ENCODE assay signal across 10 cellular contexts in the genomic region with DNA sequence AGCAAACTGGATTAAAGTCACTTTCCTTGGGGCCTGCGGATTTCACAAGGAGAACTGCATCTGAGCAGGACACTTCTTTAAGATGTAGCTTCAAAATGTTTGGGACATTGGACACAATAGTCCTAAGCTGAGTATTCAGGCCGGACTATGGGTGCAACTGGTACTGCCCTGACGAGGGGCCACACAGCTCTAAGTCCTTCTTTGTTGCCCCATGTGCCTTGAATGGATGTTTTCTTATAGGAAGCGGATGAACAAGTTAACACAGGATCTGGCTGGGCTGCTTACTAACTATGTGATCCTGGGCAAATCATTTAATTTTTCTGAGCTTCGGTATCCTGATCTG.
DNase-seq lines count a peak whose midpoint lies in the region; ATAC-seq and TF ChIP-seq lines count a peak whose summit lies in the region.
"Had no signal": no experiment of that assay in that cellular context is flagged by ENCODE, and none has a peak within 500 bp of the region (broad histone marks: within the 10 kb centered on the region; RNA-seq: fewer than 3 reads in every experiment).

No MANE protein-coding gene starts in this region.

- H3K27ac Mint-ChIP-seq in activated CD4-positive, alpha-beta T cell treated with anti-CD3 and anti-CD28 coated beads for 36 hours: peak overlapping the region; percentile 44
- H3K27ac Mint-ChIP-seq in chondrocyte (ENCODE audit: unreplicated experiment): peak overlapping the region; percentile 61
- H3K27ac Mint-ChIP-seq: nephron had no signal

- WGBS in psoas muscle, 3 donors: 93 to 96% (median 94%) methylated on average over 5 of the region's 5 CpGs

- peaks cover 99% of the 10 kb centered on the region for H3F3A ChIP-seq in PC-9 (ENCODE audit: insufficient read depth, low read depth)

- DNase-seq in activated CD4-positive, alpha-beta T cell treated with anti-CD3 and anti-CD28 coated beads for 36 hours: no peak
- no peak for DNase-seq in activated CD4-positive, alpha-beta T cell treated with anti-CD3 and anti-CD28 coated beads for 1 hour
- DNase-seq in PC-9 (no peak), chondrocyte (ENCODE audit: low spot score) (no peak), psoas muscle (no peak), RWPE1 (ENCODE audit: low spot score) (no peak), NCI-H2107 (lab: John Stamatoyannopoulos, UW) (no peak), SIG-M5 (lab: John Stamatoyannopoulos, UW) (no peak)
- DNase-seq: NCI-H446 had no signal

- H3K4me2 ChIP-seq in PC-9: no peak overlapping the region

- no peak for ATAC-seq in activated CD4-positive, alpha-beta T cell treated with anti-CD3 and anti-CD28 coated beads for 36 hours
- ATAC-seq in psoas muscle: peak in 2 of 4 donors; percentile 3 to 5

- peaks cover 48% of the 10 kb centered on the region for H3K4me1 Mint-ChIP-seq in activated CD4-positive, alpha-beta T cell treated with anti-CD3 and anti-CD28 coated beads for 36 hours
- peaks cover 50% of the 10 kb centered on the region for H3K4me1 Mint-ChIP-seq in chondrocyte (ENCODE audit: low read depth)

- H3K79me2 ChIP-seq in PC-9 (ENCODE audit: low read depth): peaks cover 93% of the 10 kb centered on the region

- H3K36me3 ChIP-seq in PC-9 (ENCODE audit: low read depth): peaks cover 95% of the 10 kb centered on the region
- peaks cover 10 to 88% of the 10 kb centered on the region in 2 donors for H3K36me3 ChIP-seq in psoas muscle (ENCODE audit: insufficient read depth in 1 of 2, low read depth in 1 of 2)

- H3K36me3 Mint-ChIP-seq in activated CD4-positive, alpha-beta T cell treated with anti-CD3 and anti-CD28 coated beads for 36 hours (ENCODE audit: low read depth): peaks cover 83% of the 10 kb centered on the region
- H3K36me3 Mint-ChIP-seq in chondrocyte (ENCODE audit: low read depth): peaks cover 19% of the 10 kb centered on the region

- H3K27ac ChIP-seq in PC-9: peak overlapping the region; percentile 10; the same call in 1 of the 2 replicates
- H3K27ac ChIP-seq in psoas muscle: peak overlapping the region; percentile 94
- H3K27ac ChIP-seq in RWPE1: no peak overlapping the region

- H3K27me3 ChIP-seq in PC-9 (ENCODE audit: insufficient read depth, low read depth) (no peaks in the 10 kb centered on the region), psoas muscle (ENCODE audit: insufficient read depth in 3 of 3, low read length in 2 of 3) (no peaks in the 10 kb centered on the region)

- CTCF ChIA-PET in activated CD4-positive, alpha-beta T cell treated with anti-CD3 and anti-CD28 coated beads for 36 hours (lab: Charles Lee): interaction anchor here (1.0 to 1.9 kb wide), 3 partner anchors 9 to 17 kb away, joined by 3 to 7 read pairs (median 3); no protein-coding TSS in a partner anchor
- CTCF ChIA-PET in PC-9 (lab: Charles Lee) (interaction anchor here (0.6 kb wide), 1 partner anchor 9 kb away, joined by 6 read pairs; no protein-coding TSS in a partner anchor), RWPE1 (lab: Yijun Ruan, JAX) (interaction anchor here (1.5 kb wide), 1 partner anchor 158 kb away, joined by 3 read pairs; no protein-coding TSS in a partner anchor)

- intact Hi-C loops in activated CD4-positive, alpha-beta T cell treated with anti-CD3 and anti-CD28 coated beads for 36 hours (cut with DNase I, micrococcal nuclease): no loop called here
- intact Hi-C loops in PC-9 (cut with micrococcal nuclease; ENCODE audit: unreplicated experiment): no loop called here
- intact Hi-C loops in psoas muscle (cut with DNase I): no loop called here

- TF ChIP-seq CTCF in PC-9 (conservative IDR thresholded peaks at IDR 0.05) (no peak), chondrocyte (IDR thresholded peaks at IDR 0.05) (no peak), psoas muscle (IDR thresholded peaks at IDR 0.05) (no peak), RWPE1 (conservative IDR thresholded peaks at IDR 0.05; ENCODE audit: low read depth) (no peak)

- H3K4me1 ChIP-seq in PC-9 (replicated peaks; ENCODE audit: insufficient read depth) (peaks cover 33% of the 10 kb centered on the region), psoas muscle (peaks cover 69% of the 10 kb centered on the region)

- H3K4me3 ChIP-seq in PC-9: no peak overlapping the region
- H3K4me3 ChIP-seq in psoas muscle: no peak overlapping the region

- H4K20me1 ChIP-seq in PC-9 (ENCODE audit: insufficient read depth): peaks cover 62% of the 10 kb centered on the region

- BruUV-seq in PC-9 (replicated peaks; lab: Mats Ljungman, UMichigan): no TSS peak

- no peaks in the 10 kb centered on the region for H3K9me3 Mint-ChIP-seq in activated CD4-positive, alpha-beta T cell treated with anti-CD3 and anti-CD28 coated beads for 36 hours (ENCODE audit: low read depth)
- H3K9me3 Mint-ChIP-seq in chondrocyte (ENCODE audit: low read depth): no peaks in the 10 kb centered on the region
- H3K9me3 Mint-ChIP-seq: nephron had no signal

- H3K9me2 ChIP-seq in PC-9 (ENCODE audit: insufficient read depth): no peaks in the 10 kb centered on the region

- POLR2A ChIA-PET in activated CD4-positive, alpha-beta T cell treated with anti-CD3 and anti-CD28 coated beads for 36 hours (lab: Charles Lee): interaction anchor here (0.6 kb wide), 1 partner anchor 995 kb away, joined by 3 read pairs; no protein-coding TSS in a partner anchor
- POLR2A ChIA-PET in PC-9 (lab: Charles Lee; ENCODE audit: unreplicated experiment): interaction anchor here (0.5 to 0.7 kb wide), 6 partner anchors 12 to 608 kb away, joined by 3 to 11 read pairs (median 6); no protein-coding TSS in a partner anchor
- POLR2A ChIA-PET in RWPE1 (lab: Yijun Ruan, JAX; ENCODE audit: low non-redundant PET): no interaction called here

- no peak overlapping the region for H2AFZ ChIP-seq in PC-9

- no peaks in the 10 kb centered on the region for H3K27me3 Mint-ChIP-seq in activated CD4-positive, alpha-beta T cell treated with anti-CD3 and anti-CD28 coated beads for 36 hours
- no peaks in the 10 kb centered on the region for H3K27me3 Mint-ChIP-seq in chondrocyte (ENCODE audit: low read depth)

- no peak overlapping the region for H3K4me3 Mint-ChIP-seq in activated CD4-positive, alpha-beta T cell treated with anti-CD3 and anti-CD28 coated beads for 36 hours
- H3K4me3 Mint-ChIP-seq in chondrocyte (ENCODE audit: unreplicated experiment): no peak overlapping the region
- H3K4me3 Mint-ChIP-seq: nephron had no signal

- no peaks in the 10 kb centered on the region for H3K9me3 ChIP-seq in PC-9 (ENCODE audit: insufficient read depth, low read depth)
- no peaks in the 10 kb centered on the region for H3K9me3 ChIP-seq in psoas muscle
